20 cellular contexts compared by ENCODE assay signal in the genomic region with DNA sequence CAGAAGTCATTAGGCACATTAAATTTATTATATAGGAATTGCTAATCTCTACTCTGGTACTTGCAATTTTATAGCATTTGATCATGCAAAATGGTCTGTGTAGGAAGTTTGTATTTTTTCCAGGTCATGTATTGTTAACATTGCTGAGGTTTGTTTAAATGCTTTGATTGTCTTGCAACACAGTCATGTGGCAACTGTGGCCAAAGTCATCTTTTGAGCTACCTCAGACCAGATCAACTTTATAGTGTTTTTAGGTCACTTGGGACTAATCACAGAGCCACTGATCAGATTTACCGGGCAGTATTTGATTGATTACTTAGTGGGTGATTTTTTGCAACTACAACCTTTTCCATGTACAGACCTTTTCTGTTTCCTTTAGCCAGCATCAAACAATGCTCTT. TPM values are rescaled to one million over a fixed set of nuclear protein-coding genes. Genes with fewer than 3 reads are reported as not detected.
"Had no signal": no experiment of that assay in that cellular context is flagged by ENCODE, and none has a peak within 500 bp of the region (broad histone marks: within the 10 kb centered on the region; RNA-seq: fewer than 3 reads in every experiment).

No MANE protein-coding gene starts in this region.

- ATAC-seq: gastrocnemius medialis; heart right ventricle; left lung; lower lobe of right lung; naive thymus-derived CD4-positive, alpha-beta T cell had no signal

- H3K27ac Mint-ChIP-seq: naive thymus-derived CD4-positive, alpha-beta T cell; type B pancreatic cell had no signal

- H3K4me1 Mint-ChIP-seq: naive thymus-derived CD4-positive, alpha-beta T cell had no signal

- H3K36me3 ChIP-seq: colonic mucosa, gastrocnemius medialis, heart right ventricle, left lung, lower lobe of right lung, neutrophil, thyroid gland had no signal

- H3K4me3 ChIP-seq: colonic mucosa, gastrocnemius medialis, heart right ventricle, left lung, lower lobe of right lung, smooth muscle cell, thyroid gland had no signal

- H3K9me3 Mint-ChIP-seq: naive thymus-derived CD4-positive, alpha-beta T cell; type B pancreatic cell had no signal

- H3K27ac ChIP-seq: colonic mucosa, gastrocnemius medialis, heart right ventricle, left lung, lower lobe of right lung, neutrophil, thyroid gland had no signal

- H3K4me1 ChIP-seq: colonic mucosa, gastrocnemius medialis, heart right ventricle, left lung, lower lobe of right lung, thyroid gland had no signal

- DNase-seq: colonic mucosa; dermis blood vessel endothelial cell; gastrocnemius medialis; heart right ventricle; hypothalamus; left lung; lower lobe of right lung; mesendoderm; naive thymus-derived CD4-positive, alpha-beta T cell; posterior cingulate gyrus; stimulated activated CD4-positive, alpha-beta T cell treated with anti-CD3 and anti-CD28 coated beads, Interleukin-2, amount 100 ng/mL, for 48 hours; stimulated activated naive CD4-positive, alpha-beta T cell treated with Interleukin-2 at 50 U/mL for 16 hours; thyroid gland had no signal

- H3K27me3 ChIP-seq: colonic mucosa, gastrocnemius medialis, left lung, neutrophil, thyroid gland had no signal

- H3K4me3 Mint-ChIP-seq: naive thymus-derived CD4-positive, alpha-beta T cell; type B pancreatic cell had no signal

- H3K9me3 ChIP-seq: colonic mucosa, gastrocnemius medialis, heart right ventricle, left lung, lower lobe of right lung, neutrophil, thyroid gland had no signal

- H3K4me2 ChIP-seq: smooth muscle cell had no signal

- H3K36me3 Mint-ChIP-seq: naive thymus-derived CD4-positive, alpha-beta T cell; type B pancreatic cell had no signal

RNA-seq across cellular contexts. Expression of a gene that starts 3.7 kb away (rescaled TPM):
- total RNA-seq: cerebellum; gastrocnemius medialis; heart right ventricle; lower lobe of right lung; mononuclear cell; naive thymus-derived CD4-positive, alpha-beta T cell; osteoblast; thyroid gland had no signal
- polyA plus RNA-seq: naive thymus-derived CD4-positive, alpha-beta T cell; neural cell had no signal
